Comparison of ENCODE assay signal across 12 cellular contexts in the genomic region with DNA sequence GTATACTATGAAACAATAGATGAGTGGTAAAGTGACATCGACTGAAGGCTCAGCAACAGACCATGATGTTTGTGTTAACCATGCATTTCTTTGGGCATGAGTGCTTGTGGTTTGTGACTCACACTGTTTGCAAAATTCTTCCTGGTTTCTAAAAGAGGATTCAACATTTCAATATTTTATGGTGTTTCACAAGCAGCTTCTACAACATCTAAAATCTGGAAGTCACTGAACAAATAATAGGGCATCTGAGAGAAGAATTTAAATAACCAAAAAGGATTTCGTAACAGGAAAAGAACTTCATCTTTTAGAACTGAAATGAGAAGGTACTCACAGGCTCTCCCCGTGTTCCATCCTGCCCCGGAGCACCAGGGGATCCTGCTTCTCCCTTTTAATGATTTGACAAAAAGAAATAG.
DNase-seq lines count a peak whose midpoint lies in the region; ATAC-seq and TF ChIP-seq lines count a peak whose summit lies in the region.
"Had no signal": no experiment of that assay in that cellular context is flagged by ENCODE, and none has a peak within 500 bp of the region (broad histone marks: within the 10 kb centered on the region; RNA-seq: fewer than 3 reads in every experiment).

No MANE protein-coding gene starts in this region.

- peaks cover 26% of the 10 kb centered on the region for H3K4me1 Mint-ChIP-seq in HFFc6 (ENCODE audit: low read depth)
- no peaks in the 10 kb centered on the region for H3K4me1 Mint-ChIP-seq in natural killer cell treated with Interleukin-12 subunit alpha and Interleukin-12 subunit beta and Interleukin-15 and Interleukin-18, amount 100 ng/mL, for 72 hours (ENCODE audit: low read depth in 2 of 2)
- no peaks in the 10 kb centered on the region for H3K4me1 Mint-ChIP-seq in glutamatergic neuron (ENCODE audit: low read depth, unreplicated experiment)

- intact Hi-C loops in ovary (cut with DNase I), result no loop called here

- no peak for TF ChIP-seq POLR2A in ovary (IDR thresholded peaks at IDR 0.05)

- no peak for TF ChIP-seq EP300 in ovary (IDR thresholded peaks at IDR 0.05)

- H3K4me1 ChIP-seq in SJSA1 (replicated peaks) (peaks cover 34% of the 10 kb centered on the region), ovary (ENCODE audit: insufficient read depth) (no peaks in the 10 kb centered on the region)
- H3K4me1 ChIP-seq: thyroid gland had no signal

- H3K36me3 Mint-ChIP-seq in HFFc6 (ENCODE audit: low read depth) (no peaks in the 10 kb centered on the region), glutamatergic neuron (ENCODE audit: unreplicated experiment) (no peaks in the 10 kb centered on the region)
- peaks cover 5% of the 10 kb centered on the region for H3K36me3 Mint-ChIP-seq in natural killer cell treated with Interleukin-12 subunit alpha and Interleukin-12 subunit beta and Interleukin-15 and Interleukin-18, amount 100 ng/mL, for 72 hours

- peak; percentile 82 for DNase-seq in ACHN
- peak; percentile 93 for DNase-seq in HFFc6
- peak; percentile 67 to 92 for DNase-seq in SJSA1 (ENCODE audit: low read depth in 1 of 2, low spot score in 2 of 2)
- DNase-seq in fibroblast of the conjunctiva (ENCODE audit: low read depth), result peak; percentile 92
- DNase-seq in natural killer cell treated with Interleukin-12 subunit alpha and Interleukin-12 subunit beta and Interleukin-15 and Interleukin-18, amount 100 ng/mL, for 72 hours (ENCODE audit: low spot score), result no peak
- no peak for DNase-seq in ovary
- no peak for DNase-seq in glutamatergic neuron
- DNase-seq: activated gamma-delta T cell treated with Interleukin-2 at 50 U/mL for 16 hours, heart left ventricle, thyroid gland had no signal

- in situ Hi-C loops in ACHN (cut with HindIII; ENCODE audit: low pct_ligation_motif_present, low pct_unique_long_range_greater_than_20kb, low sequenced_read_pairs), result no loop called here

- H3K9me3 Mint-ChIP-seq in HFFc6, result no peaks in the 10 kb centered on the region
- H3K9me3 Mint-ChIP-seq in natural killer cell treated with Interleukin-12 subunit alpha and Interleukin-12 subunit beta and Interleukin-15 and Interleukin-18, amount 100 ng/mL, for 72 hours, result peaks cover 14% of the 10 kb centered on the region
- peaks cover 2% of the 10 kb centered on the region for H3K9me3 Mint-ChIP-seq in glutamatergic neuron (ENCODE audit: unreplicated experiment)

- ATAC-seq in natural killer cell treated with Interleukin-12 subunit alpha and Interleukin-12 subunit beta and Interleukin-15 and Interleukin-18, amount 100 ng/mL, for 72 hours, result no peak
- no peak for ATAC-seq in HG02678 (IDR thresholded peaks at IDR 0.05; ENCODE audit: unreplicated experiment)

- H3K4me3 Mint-ChIP-seq in HFFc6 (no peak overlapping the region), glutamatergic neuron (ENCODE audit: unreplicated experiment) (no peak overlapping the region)
- no peak overlapping the region for H3K4me3 Mint-ChIP-seq in natural killer cell treated with Interleukin-12 subunit alpha and Interleukin-12 subunit beta and Interleukin-15 and Interleukin-18, amount 100 ng/mL, for 72 hours

- no peaks in the 10 kb centered on the region for H3K9me3 ChIP-seq in SJSA1 (replicated peaks)
- H3K9me3 ChIP-seq in ovary, result no peaks in the 10 kb centered on the region
- H3K9me3 ChIP-seq: heart left ventricle, thyroid gland had no signal

- peak overlapping the region; percentile 46 for H3K27ac Mint-ChIP-seq in HFFc6
- no peak overlapping the region for H3K27ac Mint-ChIP-seq in natural killer cell treated with Interleukin-12 subunit alpha and Interleukin-12 subunit beta and Interleukin-15 and Interleukin-18, amount 100 ng/mL, for 72 hours
- H3K27ac Mint-ChIP-seq in glutamatergic neuron (ENCODE audit: unreplicated experiment), result no peak overlapping the region

- WGBS in ovary, 3 donors, result 66 to 84% (median 74%) methylated on average over 4 of the region's 4 CpGs

- TF ChIP-seq CTCF in HFFc6 (IDR thresholded peaks at IDR 0.05) (no peak), ovary (IDR thresholded peaks at IDR 0.05) (no peak), glutamatergic neuron (IDR thresholded peaks at IDR 0.05; ENCODE audit: partially characterized antibody, unreplicated experiment) (no peak)

- H3K27me3 ChIP-seq in SJSA1 (replicated peaks) (no peaks in the 10 kb centered on the region), ovary (no peaks in the 10 kb centered on the region)
- H3K27me3 ChIP-seq: heart left ventricle, thyroid gland had no signal

- no peak overlapping the region for H3K4me3 ChIP-seq in SJSA1
- no peak overlapping the region for H3K4me3 ChIP-seq in ovary
- H3K4me3 ChIP-seq: heart left ventricle, skin epidermis, thyroid gland had no signal

- H3K27me3 Mint-ChIP-seq in HFFc6 (ENCODE audit: insufficient read depth) (peaks cover 2% of the 10 kb centered on the region), glutamatergic neuron (ENCODE audit: unreplicated experiment) (peaks cover 2% of the 10 kb centered on the region)
- H3K27me3 Mint-ChIP-seq in natural killer cell treated with Interleukin-12 subunit alpha and Interleukin-12 subunit beta and Interleukin-15 and Interleukin-18, amount 100 ng/mL, for 72 hours, result no peaks in the 10 kb centered on the region

- H3K36me3 ChIP-seq in SJSA1, result no peaks in the 10 kb centered on the region
- no peaks in the 10 kb centered on the region for H3K36me3 ChIP-seq in ovary
- H3K36me3 ChIP-seq: heart left ventricle, thyroid gland had no signal

- H3K27ac ChIP-seq in SJSA1 (peak overlapping the region; percentile 63), ovary (no peak overlapping the region)
- H3K27ac ChIP-seq: thyroid gland had no signal

Comparison
In these comparisons a context has a peak if more than half of its experiments do, and no peak if none do; other contexts are left out.
1. DNase-seq: peak in ACHN (single experiment), HFFc6 (single experiment), SJSA1 (2 of 2) and fibroblast of the conjunctiva (single experiment); none in natural killer cell treated with Interleukin-12 subunit alpha and Interleukin-12 subunit beta and Interleukin-15 and Interleukin-18, amount 100 ng/mL, for 72 hours (single experiment), ovary (0 of 5) and glutamatergic neuron (single experiment).